1 cellular context compared by ENCODE assay signal in the genomic region with DNA sequence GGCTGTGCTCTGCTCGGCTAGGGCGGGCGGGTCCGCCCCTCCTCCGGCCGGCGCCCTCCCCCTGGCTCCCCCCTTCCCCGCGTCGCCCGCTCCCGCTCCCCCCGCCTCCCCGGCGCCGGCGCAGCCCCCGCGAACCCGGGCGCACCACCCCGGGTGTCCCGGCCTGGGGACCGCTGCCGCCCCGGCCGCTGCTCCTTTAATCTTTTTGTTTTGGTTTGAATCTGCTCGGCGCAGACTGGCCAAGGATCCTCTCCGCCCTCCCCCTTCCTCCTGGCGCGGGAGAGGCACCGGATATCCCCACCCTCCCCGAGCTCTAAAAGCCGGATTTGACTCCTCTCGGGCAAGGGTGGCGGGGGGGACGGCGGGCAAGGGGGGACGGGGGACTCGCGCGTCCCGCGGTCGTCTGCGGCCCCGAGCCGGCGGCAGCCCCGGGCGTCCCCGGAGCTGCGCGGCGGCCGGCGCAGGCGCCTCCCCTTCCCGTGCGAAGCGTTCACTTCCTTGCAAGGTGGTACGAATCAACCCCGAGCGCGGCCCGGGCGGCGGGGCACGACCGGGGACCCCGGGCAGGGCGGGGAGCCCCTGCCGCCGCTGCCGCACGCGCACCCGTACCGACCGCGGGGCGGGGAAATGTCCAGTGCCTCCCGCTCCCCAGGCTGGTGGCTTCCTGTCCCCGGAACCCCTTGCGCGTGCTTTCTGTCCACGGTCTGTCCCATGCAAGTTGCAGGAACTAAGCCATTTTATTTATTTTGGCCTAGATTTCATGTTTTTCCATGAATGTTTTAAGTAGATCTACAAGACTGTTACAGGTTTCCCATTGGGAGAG.
TF ChIP-seq lines count a peak whose summit lies in the region.

A gene with protein sequence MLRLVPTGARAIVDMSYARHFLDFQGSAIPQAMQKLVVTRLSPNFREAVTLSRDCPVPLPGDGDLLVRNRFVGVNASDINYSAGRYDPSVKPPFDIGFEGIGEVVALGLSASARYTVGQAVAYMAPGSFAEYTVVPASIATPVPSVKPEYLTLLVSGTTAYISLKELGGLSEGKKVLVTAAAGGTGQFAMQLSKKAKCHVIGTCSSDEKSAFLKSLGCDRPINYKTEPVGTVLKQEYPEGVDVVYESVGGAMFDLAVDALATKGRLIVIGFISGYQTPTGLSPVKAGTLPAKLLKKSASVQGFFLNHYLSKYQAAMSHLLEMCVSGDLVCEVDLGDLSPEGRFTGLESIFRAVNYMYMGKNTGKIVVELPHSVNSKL (minus strand): TSS at position 11 of the 823 bp plus-strand sequence. CDS start 81 bp downstream, outside the sequence.

TF ChIP-seq in HepG2, 621 proteins besides CTCF, POLR2A, EP300 and RAD21 (continued from another document and continues in another):
- TF ChIP-seq, protein P1, sequence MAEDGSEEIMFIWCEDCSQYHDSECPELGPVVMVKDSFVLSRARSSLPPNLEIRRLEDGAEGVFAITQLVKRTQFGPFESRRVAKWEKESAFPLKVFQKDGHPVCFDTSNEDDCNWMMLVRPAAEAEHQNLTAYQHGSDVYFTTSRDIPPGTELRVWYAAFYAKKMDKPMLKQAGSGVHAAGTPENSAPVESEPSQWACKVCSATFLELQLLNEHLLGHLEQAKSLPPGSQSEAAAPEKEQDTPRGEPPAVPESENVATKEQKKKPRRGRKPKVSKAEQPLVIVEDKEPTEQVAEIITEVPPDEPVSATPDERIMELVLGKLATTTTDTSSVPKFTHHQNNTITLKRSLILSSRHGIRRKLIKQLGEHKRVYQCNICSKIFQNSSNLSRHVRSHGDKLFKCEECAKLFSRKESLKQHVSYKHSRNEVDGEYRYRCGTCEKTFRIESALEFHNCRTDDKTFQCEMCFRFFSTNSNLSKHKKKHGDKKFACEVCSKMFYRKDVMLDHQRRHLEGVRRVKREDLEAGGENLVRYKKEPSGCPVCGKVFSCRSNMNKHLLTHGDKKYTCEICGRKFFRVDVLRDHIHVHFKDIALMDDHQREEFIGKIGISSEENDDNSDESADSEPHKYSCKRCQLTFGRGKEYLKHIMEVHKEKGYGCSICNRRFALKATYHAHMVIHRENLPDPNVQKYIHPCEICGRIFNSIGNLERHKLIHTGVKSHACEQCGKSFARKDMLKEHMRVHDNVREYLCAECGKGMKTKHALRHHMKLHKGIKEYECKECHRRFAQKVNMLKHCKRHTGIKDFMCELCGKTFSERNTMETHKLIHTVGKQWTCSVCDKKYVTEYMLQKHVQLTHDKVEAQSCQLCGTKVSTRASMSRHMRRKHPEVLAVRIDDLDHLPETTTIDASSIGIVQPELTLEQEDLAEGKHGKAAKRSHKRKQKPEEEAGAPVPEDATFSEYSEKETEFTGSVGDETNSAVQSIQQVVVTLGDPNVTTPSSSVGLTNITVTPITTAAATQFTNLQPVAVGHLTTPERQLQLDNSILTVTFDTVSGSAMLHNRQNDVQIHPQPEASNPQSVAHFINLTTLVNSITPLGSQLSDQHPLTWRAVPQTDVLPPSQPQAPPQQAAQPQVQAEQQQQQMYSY (CRISPR knock-in tag; IDR thresholded peaks at IDR 0.05), result no peak
- no peak for TF ChIP-seq NRL (CRISPR knock-in tag; IDR thresholded peaks at IDR 0.05; ENCODE audit: borderline replicate concordance)
- no peak for TF ChIP-seq ZNF354B (CRISPR knock-in tag; IDR thresholded peaks at IDR 0.05)
- TF ChIP-seq, protein P2, sequence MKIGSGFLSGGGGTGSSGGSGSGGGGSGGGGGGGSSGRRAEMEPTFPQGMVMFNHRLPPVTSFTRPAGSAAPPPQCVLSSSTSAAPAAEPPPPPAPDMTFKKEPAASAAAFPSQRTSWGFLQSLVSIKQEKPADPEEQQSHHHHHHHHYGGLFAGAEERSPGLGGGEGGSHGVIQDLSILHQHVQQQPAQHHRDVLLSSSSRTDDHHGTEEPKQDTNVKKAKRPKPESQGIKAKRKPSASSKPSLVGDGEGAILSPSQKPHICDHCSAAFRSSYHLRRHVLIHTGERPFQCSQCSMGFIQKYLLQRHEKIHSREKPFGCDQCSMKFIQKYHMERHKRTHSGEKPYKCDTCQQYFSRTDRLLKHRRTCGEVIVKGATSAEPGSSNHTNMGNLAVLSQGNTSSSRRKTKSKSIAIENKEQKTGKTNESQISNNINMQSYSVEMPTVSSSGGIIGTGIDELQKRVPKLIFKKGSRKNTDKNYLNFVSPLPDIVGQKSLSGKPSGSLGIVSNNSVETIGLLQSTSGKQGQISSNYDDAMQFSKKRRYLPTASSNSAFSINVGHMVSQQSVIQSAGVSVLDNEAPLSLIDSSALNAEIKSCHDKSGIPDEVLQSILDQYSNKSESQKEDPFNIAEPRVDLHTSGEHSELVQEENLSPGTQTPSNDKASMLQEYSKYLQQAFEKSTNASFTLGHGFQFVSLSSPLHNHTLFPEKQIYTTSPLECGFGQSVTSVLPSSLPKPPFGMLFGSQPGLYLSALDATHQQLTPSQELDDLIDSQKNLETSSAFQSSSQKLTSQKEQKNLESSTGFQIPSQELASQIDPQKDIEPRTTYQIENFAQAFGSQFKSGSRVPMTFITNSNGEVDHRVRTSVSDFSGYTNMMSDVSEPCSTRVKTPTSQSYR (CRISPR knock-in tag; IDR thresholded peaks at IDR 0.05; ENCODE audit: borderline replicate concordance), result 0 out of 2 replicates have a peak, but pooled peaks have one; percentile 46
- TF ChIP-seq, protein P3, sequence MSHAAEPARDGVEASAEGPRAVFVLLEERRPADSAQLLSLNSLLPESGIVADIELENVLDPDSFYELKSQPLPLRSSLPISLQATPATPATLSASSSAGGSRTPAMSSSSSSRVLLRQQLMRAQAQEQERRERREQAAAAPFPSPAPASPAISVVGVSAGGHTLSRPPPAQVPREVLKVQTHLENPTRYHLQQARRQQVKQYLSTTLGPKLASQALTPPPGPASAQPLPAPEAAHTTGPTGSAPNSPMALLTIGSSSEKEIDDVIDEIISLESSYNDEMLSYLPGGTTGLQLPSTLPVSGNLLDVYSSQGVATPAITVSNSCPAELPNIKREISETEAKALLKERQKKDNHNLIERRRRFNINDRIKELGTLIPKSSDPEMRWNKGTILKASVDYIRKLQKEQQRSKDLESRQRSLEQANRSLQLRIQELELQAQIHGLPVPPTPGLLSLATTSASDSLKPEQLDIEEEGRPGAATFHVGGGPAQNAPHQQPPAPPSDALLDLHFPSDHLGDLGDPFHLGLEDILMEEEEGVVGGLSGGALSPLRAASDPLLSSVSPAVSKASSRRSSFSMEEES (CRISPR knock-in tag; IDR thresholded peaks at IDR 0.05), result no peak; the same call in 1 of the 2 replicates
- no peak for TF ChIP-seq NR2F6 (IDR thresholded peaks at IDR 0.05)
- TF ChIP-seq NR2F6 (CRISPR knock-in tag; IDR thresholded peaks at IDR 0.05), result 0 out of 2 replicates have a peak, but pooled peaks have one; percentile 6
- TF ChIP-seq MLLT10 (CRISPR knock-in tag; IDR thresholded peaks at IDR 0.05), result no peak
- TF ChIP-seq, protein P4, sequence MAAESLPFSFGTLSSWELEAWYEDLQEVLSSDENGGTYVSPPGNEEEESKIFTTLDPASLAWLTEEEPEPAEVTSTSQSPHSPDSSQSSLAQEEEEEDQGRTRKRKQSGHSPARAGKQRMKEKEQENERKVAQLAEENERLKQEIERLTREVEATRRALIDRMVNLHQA (CRISPR knock-in tag; IDR thresholded peaks at IDR 0.05), result no peak
- TF ChIP-seq TEAD2 (CRISPR knock-in tag; IDR thresholded peaks at IDR 0.05), result no peak
- no peak for TF ChIP-seq ZNF136 (CRISPR knock-in tag; IDR thresholded peaks at IDR 0.05; ENCODE audit: low read depth)
- no peak for TF ChIP-seq U2AF2 (IDR thresholded peaks at IDR 0.05; ENCODE audit: low read depth, low read length)
- TF ChIP-seq, protein P5, sequence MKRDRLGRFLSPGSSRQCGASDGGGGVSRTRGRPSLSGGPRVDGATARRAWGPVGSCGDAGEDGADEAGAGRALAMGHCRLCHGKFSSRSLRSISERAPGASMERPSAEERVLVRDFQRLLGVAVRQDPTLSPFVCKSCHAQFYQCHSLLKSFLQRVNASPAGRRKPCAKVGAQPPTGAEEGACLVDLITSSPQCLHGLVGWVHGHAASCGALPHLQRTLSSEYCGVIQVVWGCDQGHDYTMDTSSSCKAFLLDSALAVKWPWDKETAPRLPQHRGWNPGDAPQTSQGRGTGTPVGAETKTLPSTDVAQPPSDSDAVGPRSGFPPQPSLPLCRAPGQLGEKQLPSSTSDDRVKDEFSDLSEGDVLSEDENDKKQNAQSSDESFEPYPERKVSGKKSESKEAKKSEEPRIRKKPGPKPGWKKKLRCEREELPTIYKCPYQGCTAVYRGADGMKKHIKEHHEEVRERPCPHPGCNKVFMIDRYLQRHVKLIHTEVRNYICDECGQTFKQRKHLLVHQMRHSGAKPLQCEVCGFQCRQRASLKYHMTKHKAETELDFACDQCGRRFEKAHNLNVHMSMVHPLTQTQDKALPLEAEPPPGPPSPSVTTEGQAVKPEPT (CRISPR knock-in tag; IDR thresholded peaks at IDR 0.05; ENCODE audit: low read depth), result no peak
- TF ChIP-seq ZNF652 (CRISPR knock-in tag; IDR thresholded peaks at IDR 0.05; ENCODE audit: borderline replicate concordance, low read depth), result no peak
- no peak for TF ChIP-seq NR2F2 (IDR thresholded peaks at IDR 0.05; ENCODE audit: borderline replicate concordance, low read depth)
- no peak for TF ChIP-seq ZNF12 (CRISPR knock-in tag; IDR thresholded peaks at IDR 0.05)
- no peak for TF ChIP-seq ZKSCAN8 (CRISPR knock-in tag; IDR thresholded peaks at IDR 0.05; ENCODE audit: borderline replicate concordance)
- no peak for TF ChIP-seq ZNF263 (CRISPR knock-in tag; IDR thresholded peaks at IDR 0.05)
- TF ChIP-seq, protein P6, sequence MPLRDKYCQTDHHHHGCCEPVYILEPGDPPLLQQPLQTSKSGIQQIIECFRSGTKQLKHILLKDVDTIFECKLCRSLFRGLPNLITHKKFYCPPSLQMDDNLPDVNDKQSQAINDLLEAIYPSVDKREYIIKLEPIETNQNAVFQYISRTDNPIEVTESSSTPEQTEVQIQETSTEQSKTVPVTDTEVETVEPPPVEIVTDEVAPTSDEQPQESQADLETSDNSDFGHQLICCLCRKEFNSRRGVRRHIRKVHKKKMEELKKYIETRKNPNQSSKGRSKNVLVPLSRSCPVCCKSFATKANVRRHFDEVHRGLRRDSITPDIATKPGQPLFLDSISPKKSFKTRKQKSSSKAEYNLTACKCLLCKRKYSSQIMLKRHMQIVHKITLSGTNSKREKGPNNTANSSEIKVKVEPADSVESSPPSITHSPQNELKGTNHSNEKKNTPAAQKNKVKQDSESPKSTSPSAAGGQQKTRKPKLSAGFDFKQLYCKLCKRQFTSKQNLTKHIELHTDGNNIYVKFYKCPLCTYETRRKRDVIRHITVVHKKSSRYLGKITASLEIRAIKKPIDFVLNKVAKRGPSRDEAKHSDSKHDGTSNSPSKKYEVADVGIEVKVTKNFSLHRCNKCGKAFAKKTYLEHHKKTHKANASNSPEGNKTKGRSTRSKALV (CRISPR knock-in tag; IDR thresholded peaks at IDR 0.05), result no peak
- TF ChIP-seq ZNF547 (CRISPR knock-in tag; IDR thresholded peaks at IDR 0.05), result no peak
- TF ChIP-seq ZNF660 (CRISPR knock-in tag; IDR thresholded peaks at IDR 0.05; ENCODE audit: borderline replicate concordance, low read depth), result no peak
- TF ChIP-seq, protein P7, sequence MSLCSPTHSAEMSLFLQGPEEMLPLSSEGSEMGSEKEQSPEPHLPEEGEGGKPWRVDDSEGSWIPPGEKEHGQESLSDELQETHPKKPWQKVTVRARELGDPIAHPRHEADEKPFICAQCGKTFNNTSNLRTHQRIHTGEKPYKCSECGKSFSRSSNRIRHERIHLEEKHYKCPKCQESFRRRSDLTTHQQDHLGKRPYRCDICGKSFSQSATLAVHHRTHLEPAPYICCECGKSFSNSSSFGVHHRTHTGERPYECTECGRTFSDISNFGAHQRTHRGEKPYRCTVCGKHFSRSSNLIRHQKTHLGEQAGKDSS (CRISPR knock-in tag; IDR thresholded peaks at IDR 0.05; ENCODE audit: borderline replicate concordance, low read depth), result no peak; the same call in 1 of the 2 replicates
- peak; percentile 33; the same call in 1 of the 2 replicates for TF ChIP-seq SALL1 (CRISPR knock-in tag; IDR thresholded peaks at IDR 0.05)
- TF ChIP-seq ZBTB38 (CRISPR knock-in tag; IDR thresholded peaks at IDR 0.05), result no peak
- TF ChIP-seq, protein P8, sequence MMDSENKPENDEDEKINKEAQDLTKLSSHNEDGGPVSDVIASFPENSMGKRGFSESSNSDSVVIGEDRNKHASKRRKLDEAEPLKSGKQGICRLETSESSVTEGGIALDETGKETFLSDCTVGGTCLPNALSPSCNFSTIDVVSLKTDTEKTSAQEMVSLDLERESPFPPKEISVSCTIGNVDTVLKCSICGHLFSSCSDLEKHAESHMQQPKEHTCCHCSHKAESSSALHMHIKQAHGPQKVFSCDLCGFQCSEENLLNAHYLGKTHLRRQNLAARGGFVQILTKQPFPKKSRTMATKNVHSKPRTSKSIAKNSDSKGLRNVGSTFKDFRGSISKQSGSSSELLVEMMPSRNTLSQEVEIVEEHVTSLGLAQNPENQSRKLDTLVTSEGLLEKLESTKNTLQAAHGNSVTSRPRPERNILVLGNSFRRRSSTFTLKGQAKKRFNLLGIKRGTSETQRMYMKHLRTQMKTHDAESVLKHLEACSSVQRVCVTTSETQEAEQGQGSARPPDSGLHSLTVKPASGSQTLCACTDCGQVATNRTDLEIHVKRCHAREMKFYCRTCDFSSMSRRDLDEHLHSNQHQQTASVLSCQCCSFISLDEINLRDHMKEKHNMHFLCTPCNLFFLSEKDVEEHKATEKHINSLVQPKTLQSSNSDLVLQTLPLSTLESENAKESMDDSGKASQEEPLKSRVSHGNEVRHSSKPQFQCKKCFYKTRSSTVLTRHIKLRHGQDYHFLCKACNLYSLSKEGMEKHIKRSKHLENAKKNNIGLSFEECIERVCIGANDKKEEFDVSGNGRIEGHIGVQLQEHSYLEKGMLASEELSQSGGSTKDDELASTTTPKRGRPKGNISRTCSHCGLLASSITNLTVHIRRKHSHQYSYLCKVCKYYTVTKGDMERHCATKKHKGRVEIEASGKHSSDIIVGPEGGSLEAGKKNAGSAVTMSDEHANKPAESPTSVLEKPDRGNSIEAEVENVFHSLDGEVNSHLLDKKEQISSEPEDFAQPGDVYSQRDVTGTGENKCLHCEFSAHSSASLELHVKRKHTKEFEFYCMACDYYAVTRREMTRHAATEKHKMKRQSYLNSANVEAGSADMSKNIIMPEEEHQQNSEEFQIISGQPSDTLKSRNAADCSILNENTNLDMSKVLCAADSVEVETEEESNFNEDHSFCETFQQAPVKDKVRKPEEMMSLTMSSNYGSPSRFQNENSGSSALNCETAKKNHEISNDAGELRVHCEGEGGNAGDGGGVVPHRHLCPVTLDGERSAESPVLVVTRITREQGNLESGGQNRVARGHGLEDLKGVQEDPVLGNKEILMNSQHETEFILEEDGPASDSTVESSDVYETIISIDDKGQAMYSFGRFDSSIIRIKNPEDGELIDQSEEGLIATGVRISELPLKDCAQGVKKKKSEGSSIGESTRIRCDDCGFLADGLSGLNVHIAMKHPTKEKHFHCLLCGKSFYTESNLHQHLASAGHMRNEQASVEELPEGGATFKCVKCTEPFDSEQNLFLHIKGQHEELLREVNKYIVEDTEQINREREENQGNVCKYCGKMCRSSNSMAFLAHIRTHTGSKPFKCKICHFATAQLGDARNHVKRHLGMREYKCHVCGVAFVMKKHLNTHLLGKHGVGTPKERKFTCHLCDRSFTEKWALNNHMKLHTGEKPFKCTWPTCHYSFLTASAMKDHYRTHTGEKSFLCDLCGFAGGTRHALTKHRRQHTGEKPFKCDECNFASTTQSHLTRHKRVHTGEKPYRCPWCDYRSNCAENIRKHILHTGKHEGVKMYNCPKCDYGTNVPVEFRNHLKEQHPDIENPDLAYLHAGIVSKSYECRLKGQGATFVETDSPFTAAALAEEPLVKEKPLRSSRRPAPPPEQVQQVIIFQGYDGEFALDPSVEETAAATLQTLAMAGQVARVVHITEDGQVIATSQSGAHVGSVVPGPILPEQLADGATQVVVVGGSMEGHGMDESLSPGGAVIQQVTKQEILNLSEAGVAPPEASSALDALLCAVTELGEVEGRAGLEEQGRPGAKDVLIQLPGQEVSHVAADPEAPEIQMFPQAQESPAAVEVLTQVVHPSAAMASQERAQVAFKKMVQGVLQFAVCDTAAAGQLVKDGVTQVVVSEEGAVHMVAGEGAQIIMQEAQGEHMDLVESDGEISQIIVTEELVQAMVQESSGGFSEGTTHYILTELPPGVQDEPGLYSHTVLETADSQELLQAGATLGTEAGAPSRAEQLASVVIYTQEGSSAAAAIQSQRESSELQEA (CRISPR knock-in tag; IDR thresholded peaks at IDR 0.05; ENCODE audit: not compliant biosample characterization), result no peak
- TF ChIP-seq SUZ12 (IDR thresholded peaks at IDR 0.05; ENCODE audit: low read depth, low read length), result no peak
- TF ChIP-seq STAG1 (CRISPR knock-in tag; IDR thresholded peaks at IDR 0.05), result no peak
